In genomic region chr1:60583696-60584095, GRCh38 we compare ENCODE assay signal across 23 cellular contexts.
"Had no signal": no experiment of that assay in that cellular context is flagged by ENCODE, and none has a peak within 500 bp of the region (broad histone marks: within the 10 kb centered on the region; RNA-seq: fewer than 3 reads in every experiment).

No MANE protein-coding gene starts in this region.

- H3K27me3 ChIP-seq: ascending aorta, foreskin keratinocyte, ovary, suprapubic skin, transverse colon, vagina had no signal

- ATAC-seq: foreskin keratinocyte; left lobe of liver; sciatic nerve; stimulated activated naive CD8-positive, alpha-beta T cell treated with anti-CD3 and anti-CD28 coated beads, Interleukin-15, amount 100 ng/mL, for 72 hours had no signal

- H3K4me1 ChIP-seq: ascending aorta, foreskin keratinocyte, suprapubic skin, transverse colon, vagina had no signal

- DNase-seq: activated CD4-positive, alpha-beta T cell treated with anti-CD3 and anti-CD28 coated beads, Interleukin-2, amount 50 U/mL, for 1 hour; activated CD4-positive, CD25-positive, alpha-beta regulatory T cell treated with anti-CD3 and anti-CD28 coated beads, Interleukin-2, amount 50 U/mL, for 72 hours; activated CD8-positive, alpha-beta memory T cell treated with anti-CD3 and anti-CD28 coated beads, Interleukin-2, amount 50 U/mL, for 48 hours; activated effector memory CD4-positive, alpha-beta T cell treated with Interleukin-2 at 50 U/mL for 16 hours; activated naive CD4-positive, alpha-beta T cell treated with anti-CD3 and anti-CD28 coated beads, Interleukin-2, amount 50 U/mL, for 16 hours; activated T-cell treated with anti-CD3 and anti-CD28 coated beads, Interleukin-2, amount 50 U/mL, for 48 hours; foreskin keratinocyte; glutamatergic neuron; hypothalamus; kidney; ovary; stimulated activated CD4-positive, alpha-beta T cell treated with anti-CD3 and anti-CD28 coated beads, Interleukin-4, amount 100 ng/mL, for 1 hour; stimulated activated naive CD8-positive, alpha-beta T cell treated with anti-CD3 and anti-CD28 coated beads, Interleukin-15, amount 100 ng/mL, for 72 hours; T1000; transverse colon had no signal

- H3K27ac ChIP-seq: ascending aorta, coronary artery, foreskin keratinocyte, ovary, suprapubic skin, transverse colon, vagina had no signal

- H3K36me3 ChIP-seq: ascending aorta, ovary, suprapubic skin, transverse colon, vagina had no signal

- H3K4me3 ChIP-seq: ascending aorta, coronary artery, lung, ovary, smooth muscle cell, suprapubic skin, transverse colon, vagina had no signal

- H3K4me2 ChIP-seq: smooth muscle cell had no signal
